ENCODE assay signal across 24 cellular contexts in genomic region chr12:38911611-38912010, GRCh38. TPM values are rescaled to one million over a fixed set of nuclear protein-coding genes. Genes with fewer than 3 reads are reported as not detected.
DNase-seq lines count a peak whose midpoint lies in the region; ATAC-seq and TF ChIP-seq lines count a peak whose summit lies in the region.
"Had no signal": no experiment of that assay in that cellular context is flagged by ENCODE, and none has a peak within 500 bp of the region (broad histone marks: within the 10 kb centered on the region; RNA-seq: fewer than 3 reads in every experiment).

No MANE protein-coding gene starts in this region.

- intact Hi-C loops in heart right ventricle (cut with DNase I) (loop anchor here in 2 of 10 donors (10.0 kb wide), 4 partner anchors 247 to 777 kb away; no protein-coding TSS in a partner anchor), Right ventricle myocardium inferior (cut with DNase I) (no loop called here), Panc1 (cut with micrococcal nuclease; ENCODE audit: unreplicated experiment) (no loop called here)

- no peaks in the 10 kb centered on the region for H3K79me2 ChIP-seq in neural progenitor cell (ENCODE audit: low read depth)
- H3K79me2 ChIP-seq: parathyroid adenoma had no signal

- no peak overlapping the region for H3K9ac ChIP-seq in neural progenitor cell
- H3K9ac ChIP-seq: parathyroid adenoma had no signal

- H4K20me1 ChIP-seq in neural progenitor cell (ENCODE audit: low read depth): no peaks in the 10 kb centered on the region

- H3K36me3 ChIP-seq in heart right ventricle: no peaks in the 10 kb centered on the region
- H3K36me3 ChIP-seq in Panc1 (ENCODE audit: control insufficient read depth, insufficient read depth, low read length): no peaks in the 10 kb centered on the region
- H3K36me3 ChIP-seq in neural progenitor cell: no peaks in the 10 kb centered on the region
- H3K36me3 ChIP-seq: adrenal gland, sigmoid colon had no signal

- H3K27me3 ChIP-seq in heart right ventricle (no peaks in the 10 kb centered on the region), Panc1 (ENCODE audit: control insufficient read depth, insufficient read depth, low read length) (no peaks in the 10 kb centered on the region), neural progenitor cell (no peaks in the 10 kb centered on the region)
- H3K27me3 ChIP-seq: adrenal gland, sigmoid colon had no signal

- POLR2A ChIA-PET in Panc1 (lab: Charles Lee): no interaction called here

- no peaks in the 10 kb centered on the region for H3K27me3 Mint-ChIP-seq in neural progenitor cell (ENCODE audit: insufficient read depth, low read depth)

- in situ Hi-C loops in Panc1 (cut with HindIII; ENCODE audit: low pct_unique_long_range_greater_than_20kb, low sequenced_read_pairs): no loop called here

- no peaks in the 10 kb centered on the region for H3K9me3 Mint-ChIP-seq in neural progenitor cell
- H3K9me3 Mint-ChIP-seq: CD4-positive, alpha-beta T cell; central memory CD8-positive, alpha-beta T cell; stimulated activated naive CD8-positive, alpha-beta T cell treated with anti-CD3 and anti-CD28 coated beads, Interleukin-15, amount 100 ng/mL, for 72 hours had no signal

- H3F3A ChIP-seq in neural progenitor cell (ENCODE audit: low read depth): no peaks in the 10 kb centered on the region

- H2AFZ ChIP-seq in neural progenitor cell (replicated peaks): no peak overlapping the region
- H2AFZ ChIP-seq: parathyroid adenoma had no signal

- H3K4me2 ChIP-seq in neural progenitor cell: no peak overlapping the region

- no peaks in the 10 kb centered on the region for H3K36me3 Mint-ChIP-seq in neural progenitor cell

- H3K4me3 Mint-ChIP-seq in neural progenitor cell: no peak overlapping the region
- H3K4me3 Mint-ChIP-seq: CD4-positive, alpha-beta T cell; central memory CD8-positive, alpha-beta T cell; stimulated activated naive CD8-positive, alpha-beta T cell treated with anti-CD3 and anti-CD28 coated beads, Interleukin-15, amount 100 ng/mL, for 72 hours had no signal

- H3K4me1 ChIP-seq in heart right ventricle: peaks cover 0 to 8% (median 5%) of the 10 kb centered on the region in 9 donors
- H3K4me1 ChIP-seq in Panc1 (ENCODE audit: control insufficient read depth, insufficient read depth, low read length): peaks cover 3% of the 10 kb centered on the region; the same call in 1 of the 2 replicates
- peaks cover 8% of the 10 kb centered on the region for H3K4me1 ChIP-seq in neural progenitor cell
- H3K4me1 ChIP-seq: parathyroid adenoma had no signal

- ATAC-seq in heart right ventricle (no peak), Right ventricle myocardium inferior (no peak), Panc1 (no peak)
- ATAC-seq: stimulated activated naive CD8-positive, alpha-beta T cell treated with anti-CD3 and anti-CD28 coated beads, Interleukin-15, amount 100 ng/mL, for 72 hours had no signal

- no peak overlapping the region for H3K27ac ChIP-seq in heart right ventricle
- H3K27ac ChIP-seq in Panc1 (ENCODE audit: low read length): no peak overlapping the region
- H3K27ac ChIP-seq in neural progenitor cell: no peak overlapping the region
- H3K27ac ChIP-seq: adrenal gland, HL-60, parathyroid adenoma, sigmoid colon had no signal

- TF ChIP-seq CTCF in heart right ventricle (IDR thresholded peaks at IDR 0.05) (peak in 6 of 9 donors; percentile 10 to 33 (median 14)), Panc1 (IDR thresholded peaks at IDR 0.05) (peak; percentile 9; the same call in 1 of the 2 replicates), epithelial cell of proximal tubule (conservative IDR thresholded peaks at IDR 0.05; ENCODE audit: low read depth, low read length) (peak; percentile 46), neural progenitor cell (IDR thresholded peaks at IDR 0.05) (peak; percentile 9)

- 38 to 39% methylated on average over 1 of the region's 1 CpG for WGBS in heart right ventricle, 2 donors

- BruUV-seq in Panc1 (replicated peaks; lab: Mats Ljungman, UMichigan): no TSS peak

- H3K4me3 ChIP-seq in heart right ventricle: no peak overlapping the region
- no peak overlapping the region for H3K4me3 ChIP-seq in Panc1 (ENCODE audit: low read depth in 2 of 2, low read length in 2 of 2)
- no peak overlapping the region for H3K4me3 ChIP-seq in epithelial cell of proximal tubule (ENCODE audit: low read depth, low read length)
- H3K4me3 ChIP-seq in neural progenitor cell: no peak overlapping the region
- H3K4me3 ChIP-seq: adrenal gland, sigmoid colon had no signal

- no peaks in the 10 kb centered on the region for H3K9me3 ChIP-seq in heart right ventricle
- H3K9me3 ChIP-seq in Panc1 (ENCODE audit: control insufficient read depth, insufficient read depth, low read depth, low read length): no peaks in the 10 kb centered on the region
- H3K9me3 ChIP-seq in neural progenitor cell (ENCODE audit: low read depth): no peaks in the 10 kb centered on the region
- H3K9me3 ChIP-seq: adrenal gland, sigmoid colon had no signal

- peaks cover 7% of the 10 kb centered on the region for H3K4me1 Mint-ChIP-seq in neural progenitor cell

- DNase-seq in heart right ventricle (no peak), Right ventricle myocardium inferior (ENCODE audit: missing footprints) (no peak), Panc1 (ENCODE audit: low read depth, low spot score) (no peak), epithelial cell of proximal tubule (ENCODE audit: low read depth) (no peak), neural progenitor cell (ENCODE audit: low spot score) (no peak), NCI-H2107 treated with DMSO at 0.1 percent for 48 hours (lab: John Stamatoyannopoulos, UW; ENCODE audit: unreplicated experiment) (no peak), SKM-1 treated with dmso at 0.1 percent for 144 hours (lab: John Stamatoyannopoulos, UW; ENCODE audit: unreplicated experiment) (no peak), germinal center (ENCODE audit: low spot score) (no peak)
- DNase-seq: activated CD4-positive, alpha-beta T cell treated with anti-CD3 and anti-CD28 coated beads, Interleukin-2, amount 50 U/mL, for 1 hour; activated gamma-delta T cell; CD4-positive, alpha-beta T cell; DMS79; effector memory CD4-positive, alpha-beta T cell; foreskin fibroblast; NCI-H1105; NCI-H2171 treated with DMSO at 0.1 percent for 48 hours; NCI-H82; sigmoid colon; stimulated activated naive CD8-positive, alpha-beta T cell treated with anti-CD3 and anti-CD28 coated beads, Interleukin-15, amount 100 ng/mL, for 72 hours; trophoblast cell had no signal

- CTCF ChIA-PET in Panc1 (lab: Charles Lee): no interaction called here

- no peak overlapping the region for H3K27ac Mint-ChIP-seq in neural progenitor cell
- H3K27ac Mint-ChIP-seq: CD4-positive, alpha-beta T cell; stimulated activated naive CD8-positive, alpha-beta T cell treated with anti-CD3 and anti-CD28 coated beads, Interleukin-15, amount 100 ng/mL, for 72 hours had no signal

RNA-seq across cellular contexts. Expression of gene CPNE8, which starts 6.2 kb away (rescaled TPM):
- total RNA-seq in heart right ventricle (10 to 100 TPM in 1 of 10 donors, 1 to 10 TPM in 9; 2.5 to 14.3 (median 4.5) TPM), Right ventricle myocardium inferior (8.3 TPM), Panc1 (2021; ENCODE audit: unreplicated experiment) (23.6 TPM), epithelial cell of proximal tubule (4.3 and 7.1 TPM in 2 replicates), neural progenitor cell (ENCODE audit: low replicate concordance) (13.0 and 19.5 TPM in 2 replicates)
- 10 to 100 TPM in 1 of 2 donors, 1 to 10 TPM in 1; 3.2 to 14.9 TPM for polyA plus RNA-seq in heart right ventricle
- polyA plus RNA-seq in Panc1 (2012; ENCODE audit: insufficient read length): 7.9 TPM
